6 cellular contexts compared by ENCODE assay signal in the genomic region with DNA sequence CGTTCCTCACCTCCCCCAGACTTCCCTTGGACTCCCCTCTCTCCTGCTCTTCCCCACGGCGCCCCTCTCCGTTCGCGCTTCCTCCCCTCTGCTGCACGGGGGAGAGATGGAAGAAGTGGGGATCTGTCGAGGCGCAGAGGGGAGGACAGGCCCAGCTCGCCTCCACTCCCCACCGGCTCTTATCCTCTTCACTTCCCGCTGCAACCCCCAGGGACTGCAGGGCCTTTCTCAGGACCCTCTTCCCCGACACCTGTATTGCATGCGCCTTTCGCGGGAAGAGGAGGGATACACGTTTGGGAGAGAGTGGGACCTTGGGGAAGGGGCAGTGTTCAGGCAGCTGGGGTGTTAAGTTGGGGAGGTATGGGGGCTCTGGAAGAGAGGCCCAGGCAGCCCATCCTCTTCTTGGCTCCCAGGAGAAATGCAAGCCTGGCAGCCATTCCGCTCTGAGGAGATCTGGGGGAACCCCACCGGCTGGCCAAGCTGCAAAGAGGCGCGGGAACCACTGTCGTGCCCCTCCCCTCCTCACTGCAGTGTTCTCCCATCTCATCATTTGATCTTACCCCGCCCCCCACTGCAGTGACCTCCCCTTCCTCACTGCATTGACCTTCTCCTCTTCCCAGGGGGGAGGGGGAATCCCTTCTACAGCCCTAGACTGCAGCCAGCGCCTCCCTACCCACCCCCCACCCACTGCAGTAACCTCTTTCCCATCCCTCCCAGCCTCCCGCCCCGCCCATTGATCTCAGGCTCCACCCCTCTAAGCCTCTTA. TPM values are rescaled to one million over a fixed set of nuclear protein-coding genes. Genes with fewer than 3 reads are reported as not detected.
DNase-seq lines count a peak whose midpoint lies in the region; ATAC-seq and TF ChIP-seq lines count a peak whose summit lies in the region.

No MANE protein-coding gene starts in this region.

- H3K27ac ChIP-seq in lung (ENCODE audit: low read depth in 1 of 2, low read length in 1 of 2): peak overlapping the region in 1 of 2 donors; percentile 20

- peaks cover 43% of the 10 kb centered on the region for H3K4me1 Mint-ChIP-seq in activated CD8-positive, alpha-beta T cell treated with anti-CD3 and anti-CD28 coated beads for 36 hours (ENCODE audit: low read depth)

- no peaks in the 10 kb centered on the region for H3K9me3 ChIP-seq in lung (ENCODE audit: control insufficient read depth in 2 of 2, insufficient read depth in 1 of 2, low read length in 1 of 2)

- POLR2A ChIA-PET in activated CD8-positive, alpha-beta T cell treated with anti-CD3 and anti-CD28 coated beads for 36 hours (lab: Charles Lee): interaction anchor here (0.6 to 8.2 kb wide), 9 partner anchors 9 to 128 kb away, joined by 3 to 62 read pairs (median 3); partner anchors contain the start of genes C12orf57, LPCAT3 and RNU7-1

- H3K36me3 ChIP-seq in lung (ENCODE audit: control insufficient read depth in 2 of 2, insufficient read depth in 2 of 2, low read length in 2 of 2): peaks cover 0 to 7% of the 10 kb centered on the region in 2 donors

- peak overlapping the region; percentile 52 for H3K4me3 ChIP-seq in lung

- H3K9me3 Mint-ChIP-seq in activated CD8-positive, alpha-beta T cell treated with anti-CD3 and anti-CD28 coated beads for 36 hours: no peaks in the 10 kb centered on the region

- H3K36me3 Mint-ChIP-seq in activated CD8-positive, alpha-beta T cell treated with anti-CD3 and anti-CD28 coated beads for 36 hours (ENCODE audit: low read depth): peaks cover 48% of the 10 kb centered on the region

- no peak for ATAC-seq in activated CD8-positive, alpha-beta T cell treated with anti-CD3 and anti-CD28 coated beads for 36 hours
- ATAC-seq in lung (ENCODE audit: insufficient read depth, low FRiP score): no peak

- no peaks in the 10 kb centered on the region for H3K27me3 Mint-ChIP-seq in activated CD8-positive, alpha-beta T cell treated with anti-CD3 and anti-CD28 coated beads for 36 hours

- H3K27ac Mint-ChIP-seq in activated CD8-positive, alpha-beta T cell treated with anti-CD3 and anti-CD28 coated beads for 36 hours: peak overlapping the region; percentile 88

- no peaks in the 10 kb centered on the region for H3K27me3 ChIP-seq in lung (ENCODE audit: control insufficient read depth, insufficient read depth)

- intact Hi-C loops in activated CD8-positive, alpha-beta T cell treated with anti-CD3 and anti-CD28 coated beads for 36 hours (cut with micrococcal nuclease): no loop called here

- no peak for TF ChIP-seq CTCF in activated CD8-positive, alpha-beta T cell treated with anti-CD3 and anti-CD28 coated beads for 36 hours (IDR thresholded peaks at IDR 0.05)
- no peak for TF ChIP-seq CTCF in lung (IDR thresholded peaks at IDR 0.05; ENCODE audit: control extremely low read depth, extremely low read depth)

- WGBS in lung, 2 donors: 27 to 30% methylated on average over 24 to 26 of the region's 26 CpGs

- H3K4me1 ChIP-seq in lung (ENCODE audit: control insufficient read depth in 2 of 2, insufficient read depth in 2 of 2, low read length in 2 of 2): peaks cover 0 to 11% of the 10 kb centered on the region in 2 donors

- DNase-seq in DMS153 (lab: John Stamatoyannopoulos, UW): peak; percentile 35
- no peak for DNase-seq in DMS153 treated with DMSO at 0.1 percent for 48 hours (lab: John Stamatoyannopoulos, UW; ENCODE audit: unreplicated experiment)
- peak; percentile 38 for DNase-seq in activated CD8-positive, alpha-beta T cell treated with anti-CD3 and anti-CD28 coated beads for 36 hours
- DNase-seq in lung (ENCODE audit: low spot score): no peak
- DNase-seq in H4 (ENCODE audit: low spot score): no peak
- no peak for DNase-seq in GM19240 (ENCODE audit: insufficient read length, low spot score)

- CTCF ChIA-PET in activated CD8-positive, alpha-beta T cell treated with anti-CD3 and anti-CD28 coated beads for 36 hours (lab: Charles Lee): interaction anchor here (1.0 to 5.8 kb wide), 5 partner anchors 9 to 29 kb away, joined by 3 to 31 read pairs (median 3); partner anchors contain the start of genes C12orf57 and RNU7-1

- H3K4me3 Mint-ChIP-seq in activated CD8-positive, alpha-beta T cell treated with anti-CD3 and anti-CD28 coated beads for 36 hours: peak overlapping the region; percentile 95

RNA-seq across cellular contexts. Expression of gene ENO2, which starts 0.8 kb away (rescaled TPM):
- 100 to 1,000 TPM; 315 to 330 TPM for total RNA-seq in activated CD8-positive, alpha-beta T cell treated with anti-CD3 and anti-CD28 coated beads for 36 hours
- 10 to 100 TPM; 14.4 to 41.9 TPM for total RNA-seq in lung
- 10 to 100 TPM; 26.8 to 34.8 TPM for polyA plus RNA-seq in lung
- 10.6 and 11.2 TPM in 2 replicates for total RNA-seq in H4 (2014; rRNA removed; shearing (Covaris generic))

RNA-seq across cellular contexts. Expression of gene LRRC23, which starts 10.6 kb away (rescaled TPM):
- 1 to 10 TPM; 4.6 to 5.3 TPM for total RNA-seq in activated CD8-positive, alpha-beta T cell treated with anti-CD3 and anti-CD28 coated beads for 36 hours
- 10 to 100 TPM; 48.7 to 61.0 TPM for total RNA-seq in lung
- 10 to 100 TPM; 29.6 to 35.5 TPM for polyA plus RNA-seq in lung
- 4.1 and 12.2 TPM in 2 replicates for total RNA-seq in H4 (2014; rRNA removed; shearing (Covaris generic))

RNA-seq across cellular contexts. Expression of gene ATN1, which starts 12.6 kb away (rescaled TPM):
- 10 to 100 TPM; 26.4 to 28.5 TPM for total RNA-seq in activated CD8-positive, alpha-beta T cell treated with anti-CD3 and anti-CD28 coated beads for 36 hours
- 100 to 1,000 TPM in 1 of 2 donors, 10 to 100 TPM in 1; 72.1 to 113 TPM for total RNA-seq in lung
- polyA plus RNA-seq in lung: 10 to 100 TPM; 63.5 to 87.5 TPM
- 6.0 and 14.2 TPM in 2 replicates for total RNA-seq in H4 (2014; rRNA removed; shearing (Covaris generic))

RNA-seq across cellular contexts. Expression of gene RNU7-1, which starts 28.4 kb away (rescaled TPM):
- not detected for total RNA-seq in activated CD8-positive, alpha-beta T cell treated with anti-CD3 and anti-CD28 coated beads for 36 hours
- total RNA-seq in lung: not detected
- not detected for polyA plus RNA-seq in lung
- not detected in 2 replicates for total RNA-seq in H4 (2014; rRNA removed; shearing (Covaris generic))

RNA-seq across cellular contexts. Expression of gene C12orf57, which starts 28.6 kb away (rescaled TPM):
- 100 to 1,000 TPM; 226 to 244 TPM for total RNA-seq in activated CD8-positive, alpha-beta T cell treated with anti-CD3 and anti-CD28 coated beads for 36 hours
- 100 to 1,000 TPM in 1 of 2 donors, 10 to 100 TPM in 1; 92.9 to 196 TPM for total RNA-seq in lung
- 100 to 1,000 TPM; 370 to 437 TPM for polyA plus RNA-seq in lung
- 219 and 260 TPM in 2 replicates for total RNA-seq in H4 (2014; rRNA removed; shearing (Covaris generic))

Comparison
In these comparisons a context has a peak if more than half of its experiments do, and no peak if none do; other contexts are left out.
1. DNase-seq: peak in DMS153 (single experiment) and activated CD8-positive, alpha-beta T cell treated with anti-CD3 and anti-CD28 coated beads for 36 hours (single experiment); none in DMS153 treated with DMSO at 0.1 percent for 48 hours (single experiment), lung (single experiment), H4 (single experiment) and GM19240 (single experiment).
2. RNA of gene ENO2, which starts 0.8 kb away (total RNA-seq): 315 to 330 TPM in activated CD8-positive, alpha-beta T cell treated with anti-CD3 and anti-CD28 coated beads for 36 hours; 14.4 to 41.9 TPM in lung and 10.6 to 11.2 TPM in H4; every median in the first group is over 4 times any median in the second.